1 cellular context compared by ENCODE assay signal in genomic region chr5:40784027-40784653, GRCh38.
A peak's percentile ranks its signal among the peaks of the same experiment; 100 is the strongest.
TF ChIP-seq lines count a peak whose summit lies in the region.

No MANE protein-coding gene starts in this region.

TF ChIP-seq in HepG2, 621 proteins besides CTCF, POLR2A, EP300 and RAD21 (continued from another document and continues in another):
- TF ChIP-seq POGZ (CRISPR knock-in tag; IDR thresholded peaks at IDR 0.05) (no peak), ZNF20 (CRISPR knock-in tag; IDR thresholded peaks at IDR 0.05) (no peak), ZNF18 (CRISPR knock-in tag; IDR thresholded peaks at IDR 0.05; ENCODE audit: insufficient replicate concordance) (no peak), ZNF597 (CRISPR knock-in tag; IDR thresholded peaks at IDR 0.05) (no peak), CREB3 (CRISPR knock-in tag; IDR thresholded peaks at IDR 0.05) (no peak), STAG1 (CRISPR knock-in tag; IDR thresholded peaks at IDR 0.05) (no peak), HOMEZ (CRISPR knock-in tag; IDR thresholded peaks at IDR 0.05; ENCODE audit: low read depth) (peak; percentile 64), SMYD3 (CRISPR knock-in tag; IDR thresholded peaks at IDR 0.05) (no peak), AKAP8 (CRISPR knock-in tag; IDR thresholded peaks at IDR 0.05) (no peak), ZNF740 (CRISPR knock-in tag; IDR thresholded peaks at IDR 0.05) (no peak), CENPBD1 (CRISPR knock-in tag; IDR thresholded peaks at IDR 0.05; ENCODE audit: borderline replicate concordance, low read depth) (no peak), FOXO1 (CRISPR knock-in tag; IDR thresholded peaks at IDR 0.05) (peak; percentile 31; the same call in 1 of the 2 replicates), ZKSCAN8 (CRISPR knock-in tag; IDR thresholded peaks at IDR 0.05; ENCODE audit: borderline replicate concordance) (peak; percentile 51; the same call in 1 of the 2 replicates), TARDBP (CRISPR knock-in tag; IDR thresholded peaks at IDR 0.05) (peak; percentile 25; the same call in 1 of the 2 replicates), ZNF569 (CRISPR knock-in tag; IDR thresholded peaks at IDR 0.05; ENCODE audit: borderline replicate concordance) (no peak), ZNF224 (CRISPR knock-in tag; IDR thresholded peaks at IDR 0.05) (no peak), MTERF4 (CRISPR knock-in tag; IDR thresholded peaks at IDR 0.05) (no peak), ZNF354B (CRISPR knock-in tag; IDR thresholded peaks at IDR 0.05) (no peak), RAD51 (IDR thresholded peaks at IDR 0.05; ENCODE audit: borderline replicate concordance) (no peak), IKZF4 (CRISPR knock-in tag; IDR thresholded peaks at IDR 0.05; ENCODE audit: borderline replicate concordance, low read depth, not compliant biosample characterization) (no peak), HNF4A (CRISPR knock-in tag; IDR thresholded peaks at IDR 0.05) (peak; percentile 84), CCAR2 (optimal IDR thresholded peaks at IDR 0.05; ENCODE audit: low read depth, low read length) (no peak), ATF2 (CRISPR knock-in tag; IDR thresholded peaks at IDR 0.05) (no peak), ZFP1 (CRISPR knock-in tag; IDR thresholded peaks at IDR 0.05) (no peak), ATF1 (CRISPR knock-in tag; IDR thresholded peaks at IDR 0.05) (no peak), ZNF350 (CRISPR knock-in tag; IDR thresholded peaks at IDR 0.05; ENCODE audit: borderline replicate concordance, low read depth) (no peak), MIXL1 (CRISPR knock-in tag; IDR thresholded peaks at IDR 0.05) (peak; percentile 89), HMG20A (CRISPR knock-in tag; IDR thresholded peaks at IDR 0.05; ENCODE audit: borderline replicate concordance) (peak; percentile 73; the same call in 1 of the 2 replicates), CBX1 (IDR thresholded peaks at IDR 0.05; ENCODE audit: low read depth) (no peak), AHR (CRISPR knock-in tag; IDR thresholded peaks at IDR 0.05) (no peak), ZNF710 (CRISPR knock-in tag; IDR thresholded peaks at IDR 0.05; ENCODE audit: borderline replicate concordance) (no peak), GPBP1L1 (CRISPR knock-in tag; IDR thresholded peaks at IDR 0.05) (no peak), HMGXB4 (CRISPR knock-in tag; IDR thresholded peaks at IDR 0.05; ENCODE audit: borderline replicate concordance in 1 of 2, low read depth in 1 of 2) (0 out of 4 replicates have a peak, but pooled peaks of 1 of the 2 experiments have one; percentile 27), ZBTB40 (IDR thresholded peaks at IDR 0.05) (no peak), ZBTB40 (CRISPR knock-in tag; IDR thresholded peaks at IDR 0.05) (no peak)
